ENCODE assay signal across 1 cellular context in genomic region chr2:38708900-38709321, GRCh38.
TF ChIP-seq lines count a peak whose summit lies in the region.

No MANE protein-coding gene starts in this region.

TF ChIP-seq in K562, 482 proteins besides CTCF, POLR2A, EP300 and RAD21:
- TF ChIP-seq TAF15 (IDR thresholded peaks at IDR 0.05; ENCODE audit: low read depth, low read length) (no peak), YY1 (IDR thresholded peaks at IDR 0.05; ENCODE audit: borderline replicate concordance in 1 of 3, control insufficient read depth in 1 of 3, extremely low read depth in 1 of 3, insufficient read depth in 3 of 3, insufficient read length in 1 of 3, insufficient replicate concordance in 2 of 3, low read depth in 1 of 3, low read length in 2 of 3) (peak in 1 of 3 experiments; percentile 30), HMGN3 (IDR thresholded peaks at IDR 0.05; ENCODE audit: borderline replicate concordance, extremely low read depth, insufficient read length, low read depth, low read length) (no peak), PHTF2 (CRISPR knock-in tag; IDR thresholded peaks at IDR 0.05) (no peak), ZNF217 (CRISPR knock-in tag; IDR thresholded peaks at IDR 0.05) (no peak), NFATC3 (IDR thresholded peaks at IDR 0.05) (no peak), SMC3 (conservative IDR thresholded peaks at IDR 0.05; ENCODE audit: insufficient read depth, low read depth, low read length) (0 out of 2 replicates have a peak, but pooled peaks have one; percentile 22)
- TF ChIP-seq, protein P1, sequence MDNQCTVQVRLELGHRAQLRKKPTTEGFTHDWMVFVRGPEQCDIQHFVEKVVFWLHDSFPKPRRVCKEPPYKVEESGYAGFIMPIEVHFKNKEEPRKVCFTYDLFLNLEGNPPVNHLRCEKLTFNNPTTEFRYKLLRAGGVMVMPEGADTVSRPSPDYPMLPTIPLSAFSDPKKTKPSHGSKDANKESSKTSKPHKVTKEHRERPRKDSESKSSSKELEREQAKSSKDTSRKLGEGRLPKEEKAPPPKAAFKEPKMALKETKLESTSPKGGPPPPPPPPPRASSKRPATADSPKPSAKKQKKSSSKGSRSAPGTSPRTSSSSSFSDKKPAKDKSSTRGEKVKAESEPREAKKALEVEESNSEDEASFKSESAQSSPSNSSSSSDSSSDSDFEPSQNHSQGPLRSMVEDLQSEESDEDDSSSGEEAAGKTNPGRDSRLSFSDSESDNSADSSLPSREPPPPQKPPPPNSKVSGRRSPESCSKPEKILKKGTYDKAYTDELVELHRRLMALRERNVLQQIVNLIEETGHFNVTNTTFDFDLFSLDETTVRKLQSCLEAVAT (IDR thresholded peaks at IDR 0.05): no peak
